ENCODE assay signal across 6 cellular contexts in genomic region chr21:27067226-27067625, GRCh38.
"Had no signal": no experiment of that assay in that cellular context is flagged by ENCODE, and none has a peak within 500 bp of the region (broad histone marks: within the 10 kb centered on the region; RNA-seq: fewer than 3 reads in every experiment).

No MANE protein-coding gene starts in this region.

- H3K27ac ChIP-seq: HL-60 had no signal

- H3K4me2 ChIP-seq: GM23338 had no signal

- H3K4me3 ChIP-seq: GM23338 had no signal

- ATAC-seq: GM23338, HepG2 had no signal

- H2AFZ ChIP-seq: GM23338 had no signal

- DNase-seq: H9, HCEC 1CT, KBM-7 had no signal
